26 cellular contexts compared by ENCODE assay signal in the genomic region with DNA sequence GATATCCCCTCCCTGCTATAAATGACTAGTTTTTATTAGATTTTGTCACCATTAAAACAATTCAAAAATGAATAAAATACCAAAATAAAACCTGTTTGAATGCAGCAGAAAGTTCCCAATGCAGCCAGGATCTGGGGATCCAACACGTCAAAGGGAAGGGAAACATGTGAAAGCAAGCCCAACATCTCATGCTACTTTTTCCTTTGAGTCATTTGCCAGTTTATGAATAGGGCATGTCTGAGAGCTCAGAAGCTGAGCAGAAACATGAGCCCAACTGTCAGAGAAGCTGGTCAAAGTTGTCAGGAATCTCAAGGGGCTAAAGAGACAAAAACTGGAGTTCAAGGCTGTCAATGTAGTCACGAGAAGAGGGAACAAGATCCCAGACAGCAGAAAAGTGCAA.
"Had no signal": no experiment of that assay in that cellular context is flagged by ENCODE, and none has a peak within 500 bp of the region (broad histone marks: within the 10 kb centered on the region; RNA-seq: fewer than 3 reads in every experiment).

No MANE protein-coding gene starts in this region.

- H3K4me1 ChIP-seq: heart right ventricle, left lung, lower lobe of right lung, pancreas, prostate gland, uterus had no signal

- H3K36me3 ChIP-seq: heart right ventricle, left lung, lower lobe of right lung, pancreas, prostate gland, tibial nerve, uterus had no signal

- H3K36me3 Mint-ChIP-seq: naive B cell; natural killer cell; stimulated activated naive B cell treated with anti-CD40 and anti-IgM and Interleukin-4, amounts not matched to agents 10 μg/mL and 1 μg/mL and 100 μg/mL, for 72 hours; type B pancreatic cell had no signal

- H3K79me2 ChIP-seq: hepatocyte had no signal

- H3K27me3 Mint-ChIP-seq: naive B cell; stimulated activated naive B cell treated with anti-CD40 and anti-IgM and Interleukin-4, amounts not matched to agents 10 μg/mL and 1 μg/mL and 100 μg/mL, for 72 hours; type B pancreatic cell had no signal

- H2AFZ ChIP-seq: hepatocyte had no signal

- H3K27me3 ChIP-seq: heart right ventricle, hepatocyte, left lung, pancreas, tibial nerve, uterus had no signal

- ATAC-seq: heart right ventricle; left colon; left lung; lower lobe of right lung; natural killer cell; pancreas; right cardiac atrium; sciatic nerve; stimulated activated naive B cell treated with anti-CD40 and anti-IgM and Interleukin-4, amounts not matched to agents 10 μg/mL and 1 μg/mL and 100 μg/mL, for 72 hours had no signal

- H3K4me2 ChIP-seq: hepatocyte had no signal

- H3K9me3 ChIP-seq: lower lobe of right lung, pancreas, prostate gland, uterus had no signal

- H3K4me3 Mint-ChIP-seq: mesothelial cell of epicardium; naive B cell; natural killer cell; stimulated activated naive B cell treated with anti-CD40 and anti-IgM and Interleukin-4, amounts not matched to agents 10 μg/mL and 1 μg/mL and 100 μg/mL, for 72 hours; stimulated activated naive CD8-positive, alpha-beta T cell treated with anti-CD3 and anti-CD28 coated beads, Interleukin-15, Interleukin-2, amounts not matched to agents 100 ng/mL and 50 ng/mL, for 24 hours; type B pancreatic cell had no signal

- H3K4me3 ChIP-seq: heart right ventricle, hepatocyte, left lung, lower lobe of right lung, pancreas, prostate gland, skin epidermis, tibial nerve, uterus had no signal

- DNase-seq: heart right ventricle; kidney; left colon; left lung; lower lobe of right lung; mesendoderm; naive B cell; natural killer cell; pancreas; posterior cingulate gyrus; retina; right cardiac atrium; stimulated activated CD4-positive, alpha-beta T cell treated with anti-CD3 and anti-CD28 coated beads, Interleukin-12 subunit alpha, Interleukin-12 subunit beta, amount 100 ng/mL, for 4 hours; stimulated activated CD4-positive, alpha-beta T cell treated with anti-CD3 and anti-CD28 coated beads, Interleukin-15, amount 100 ng/mL, for 24 hours; stimulated activated CD4-positive, alpha-beta T cell treated with anti-CD3 and anti-CD28 coated beads, Interleukin-2, amount 100 ng/mL, for 24 hours; stimulated activated CD4-positive, alpha-beta T cell treated with anti-CD3 and anti-CD28 coated beads, Interleukin-4, amount 100 ng/mL, for 1 hour; stimulated activated naive B cell treated with anti-CD40 and anti-IgM and Interleukin-4, amounts not matched to agents 10 μg/mL and 1 μg/mL and 100 μg/mL, for 72 hours; uterus had no signal

- H3K27ac Mint-ChIP-seq: mesothelial cell of epicardium; naive B cell; natural killer cell; stimulated activated naive B cell treated with anti-CD40 and anti-IgM and Interleukin-4, amounts not matched to agents 10 μg/mL and 1 μg/mL and 100 μg/mL, for 72 hours; stimulated activated naive CD8-positive, alpha-beta T cell treated with anti-CD3 and anti-CD28 coated beads, Interleukin-15, Interleukin-2, amounts not matched to agents 100 ng/mL and 50 ng/mL, for 24 hours; type B pancreatic cell had no signal

- H3K27ac ChIP-seq: heart right ventricle, hepatocyte, left lung, lower lobe of right lung, pancreas, prostate gland, tibial nerve, uterus had no signal

- H3K4me1 Mint-ChIP-seq: naive B cell; natural killer cell; stimulated activated naive B cell treated with anti-CD40 and anti-IgM and Interleukin-4, amounts not matched to agents 10 μg/mL and 1 μg/mL and 100 μg/mL, for 72 hours had no signal
